ENCODE assay signal across 1 cellular context in genomic region chr7:24378871-24379608, GRCh38.
TF ChIP-seq lines count a peak whose summit lies in the region.

No MANE protein-coding gene starts in this region.

TF ChIP-seq in GM23338, 12 proteins besides CTCF, POLR2A, EP300 and RAD21 (continued from another document):
- TF ChIP-seq ZNF462 (CRISPR knock-in tag; IDR thresholded peaks at IDR 0.05): no peak
- no peak for TF ChIP-seq ZNF114 (CRISPR knock-in tag; IDR thresholded peaks at IDR 0.05)
- TF ChIP-seq ETS1 (IDR thresholded peaks at IDR 0.05): no peak
- no peak for TF ChIP-seq NANOG (IDR thresholded peaks at IDR 0.05; ENCODE audit: borderline replicate concordance)
- no peak for TF ChIP-seq CREB1 (CRISPR knock-in tag; IDR thresholded peaks at IDR 0.05; ENCODE audit: low read depth)
- TF ChIP-seq JUNB (IDR thresholded peaks at IDR 0.05; ENCODE audit: unreplicated experiment): no peak
- no peak for TF ChIP-seq REST (IDR thresholded peaks at IDR 0.05; ENCODE audit: unreplicated experiment)
- TF ChIP-seq POLR2AphosphoS5 (IDR thresholded peaks at IDR 0.05; ENCODE audit: low read depth): no peak
- TF ChIP-seq STAT1 (IDR thresholded peaks at IDR 0.05; ENCODE audit: unreplicated experiment): no peak
- TF ChIP-seq ZNF331 (CRISPR knock-in tag; IDR thresholded peaks at IDR 0.05; ENCODE audit: low read depth): no peak
- TF ChIP-seq EZH2 (IDR thresholded peaks at IDR 0.05; ENCODE audit: low read depth, unreplicated experiment): no peak
